In the genomic region with DNA sequence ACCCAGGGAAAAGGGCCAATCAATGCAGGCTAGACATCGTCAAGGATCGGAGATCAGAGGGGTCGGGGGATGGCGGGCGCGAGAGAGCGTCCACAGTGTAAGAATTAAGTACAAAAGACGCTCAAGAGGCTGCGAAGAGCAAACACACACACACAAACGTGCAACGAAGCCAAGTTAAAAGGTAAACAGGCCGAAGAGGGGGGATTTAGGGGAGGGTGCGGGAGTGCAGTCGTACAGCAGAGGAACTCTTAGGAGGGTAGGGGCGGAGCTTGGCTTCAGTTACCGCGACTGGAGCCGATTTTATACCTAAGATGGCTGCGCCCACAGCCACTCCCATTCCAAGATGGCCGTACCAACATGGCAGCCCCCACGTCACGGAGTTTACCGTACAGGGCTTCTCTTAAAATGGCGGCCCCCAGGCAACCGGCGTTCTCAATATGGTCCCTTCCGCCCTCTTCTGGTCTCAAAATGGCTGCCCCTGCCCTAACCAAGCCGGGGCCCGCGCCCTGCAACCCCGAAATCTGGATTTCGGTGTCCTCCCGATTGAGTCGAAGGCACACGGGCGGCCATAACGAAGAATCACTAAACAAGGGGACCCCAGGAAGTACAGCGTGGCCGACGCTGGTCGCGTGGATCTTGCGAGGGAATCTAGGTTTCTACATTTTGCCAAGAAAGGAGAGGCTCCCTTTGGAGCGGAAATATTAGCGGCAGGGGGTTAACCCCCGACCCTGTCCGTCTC, we compare ENCODE assay signal across 8 cellular contexts. TPM values are rescaled to one million over a fixed set of nuclear protein-coding genes. Genes with fewer than 3 reads are reported as not detected.
A peak's percentile ranks its signal among the peaks of the same experiment; 100 is the strongest.
DNase-seq lines count a peak whose midpoint lies in the region; ATAC-seq and TF ChIP-seq lines count a peak whose summit lies in the region.

No MANE protein-coding gene starts in this region.

- no peaks in the 10 kb centered on the region for H3K9me3 ChIP-seq in CD4-positive, CD25-positive, alpha-beta regulatory T cell (ENCODE audit: control insufficient read depth in 2 of 2, low read length in 2 of 2)
- H3K9me3 ChIP-seq in OCI-LY1 (ENCODE audit: low read length) (no peaks in the 10 kb centered on the region), esophagus muscularis mucosa (no peaks in the 10 kb centered on the region), muscle layer of duodenum (ENCODE audit: control insufficient read depth in 1 of 2, low read length in 2 of 2) (no peaks in the 10 kb centered on the region)

- ATAC-seq in CD4-positive, CD25-positive, alpha-beta regulatory T cell (ENCODE audit: low read depth in 2 of 2), result peak; percentile 79 to 81
- peak; percentile 70 for ATAC-seq in GM19455 (IDR thresholded peaks at IDR 0.05; ENCODE audit: unreplicated experiment)

- peak overlapping the region; percentile 95 to 100 (median 99) for H3K27ac Mint-ChIP-seq in CD4-positive, CD25-positive, alpha-beta regulatory T cell

- H3K27ac ChIP-seq in CD4-positive, CD25-positive, alpha-beta regulatory T cell (ENCODE audit: insufficient read depth, low read length, poor library complexity, severe bottlenecking), result peak overlapping the region; percentile 95
- peak overlapping the region; percentile 92 for H3K27ac ChIP-seq in OCI-LY1 (ENCODE audit: low read depth, low read length, poor library complexity, severe bottlenecking)
- H3K27ac ChIP-seq in esophagus muscularis mucosa (replicated peaks in 1 of 4), result peak overlapping the region; percentile 91 to 95 (median 92)
- H3K27ac ChIP-seq in muscle layer of duodenum (ENCODE audit: low read length), result peak overlapping the region; percentile 94

- H2AFZ ChIP-seq in OCI-LY1 (ENCODE audit: low read length), result no peak overlapping the region

- H3K9me3 Mint-ChIP-seq in CD4-positive, CD25-positive, alpha-beta regulatory T cell, result no peaks in the 10 kb centered on the region

- H3K4me1 Mint-ChIP-seq in CD4-positive, CD25-positive, alpha-beta regulatory T cell, result peaks cover 9 to 77% (median 41%) of the 10 kb centered on the region in 4 donors

- peaks cover 25% of the 10 kb centered on the region for H3K36me3 ChIP-seq in CD4-positive, CD25-positive, alpha-beta regulatory T cell (ENCODE audit: control insufficient read depth, insufficient read depth, low read length)
- peaks cover 58% of the 10 kb centered on the region for H3K36me3 ChIP-seq in OCI-LY1 (ENCODE audit: insufficient read depth, low read length)
- H3K36me3 ChIP-seq in esophagus muscularis mucosa, result peaks cover 19 to 40% (median 39%) of the 10 kb centered on the region in 4 donors
- H3K36me3 ChIP-seq in muscle layer of duodenum (ENCODE audit: control insufficient read depth in 1 of 2, insufficient read depth in 2 of 2, low read length in 2 of 2), result peaks cover 20 to 27% of the 10 kb centered on the region in 2 donors

- no peaks in the 10 kb centered on the region for H3K27me3 ChIP-seq in CD4-positive, CD25-positive, alpha-beta regulatory T cell (ENCODE audit: control insufficient read depth, insufficient read depth, low read length)
- H3K27me3 ChIP-seq in OCI-LY1 (ENCODE audit: insufficient read depth, low read length), result no peaks in the 10 kb centered on the region
- H3K27me3 ChIP-seq in esophagus muscularis mucosa, result no peaks in the 10 kb centered on the region
- H3K27me3 ChIP-seq in muscle layer of duodenum (ENCODE audit: low read depth, low read length), result no peaks in the 10 kb centered on the region

- peak overlapping the region; percentile 79 for H3K9ac ChIP-seq in OCI-LY1 (ENCODE audit: low read length)

- 2% methylated on average over 46 of the region's 47 CpGs for WGBS in esophagus muscularis mucosa

- no peak for TF ChIP-seq EP300 in esophagus muscularis mucosa (IDR thresholded peaks at IDR 0.05)

- peak overlapping the region; percentile 95 for H3K4me3 ChIP-seq in CD4-positive, CD25-positive, alpha-beta regulatory T cell (ENCODE audit: low read depth, low read length)
- H3K4me3 ChIP-seq in OCI-LY1 (ENCODE audit: low read depth, low read length, poor library complexity, severe bottlenecking) (peak overlapping the region; percentile 63), esophagus muscularis mucosa (peak overlapping the region; percentile 57 to 70 (median 65)), muscle layer of duodenum (ENCODE audit: low read depth in 1 of 2, low read length in 2 of 2) (peak overlapping the region; percentile 70 to 76)

- H3K4me3 Mint-ChIP-seq in CD4-positive, CD25-positive, alpha-beta regulatory T cell, result peak overlapping the region; percentile 92 to 99 (median 95)

- peaks cover 56% of the 10 kb centered on the region for H3K4me1 ChIP-seq in CD4-positive, CD25-positive, alpha-beta regulatory T cell (ENCODE audit: control insufficient read depth, insufficient read depth, low read length, poor library complexity, severe bottlenecking)
- H3K4me1 ChIP-seq in OCI-LY1 (ENCODE audit: insufficient read depth, low read length, severe bottlenecking), result peaks cover 53% of the 10 kb centered on the region
- H3K4me1 ChIP-seq in esophagus muscularis mucosa, result peaks cover 43 to 51% (median 44%) of the 10 kb centered on the region in 4 donors
- H3K4me1 ChIP-seq in muscle layer of duodenum (ENCODE audit: control insufficient read depth in 1 of 2, insufficient read depth in 2 of 2, low read length in 2 of 2), result peaks cover 23 to 44% of the 10 kb centered on the region in 2 donors

- no peaks in the 10 kb centered on the region for H4K20me1 ChIP-seq in OCI-LY1 (ENCODE audit: insufficient read depth, low read length)

- H3K79me2 ChIP-seq in OCI-LY1 (ENCODE audit: insufficient read depth, low read length), result no peaks in the 10 kb centered on the region

- peaks cover 10% of the 10 kb centered on the region for H3K36me3 Mint-ChIP-seq in CD4-positive, CD25-positive, alpha-beta regulatory T cell

- H3K27me3 Mint-ChIP-seq in CD4-positive, CD25-positive, alpha-beta regulatory T cell, result no peaks in the 10 kb centered on the region

- peaks cover 19% of the 10 kb centered on the region; the same call in 1 of the 2 replicates for H3F3A ChIP-seq in OCI-LY1 (ENCODE audit: insufficient read depth, low read length)

- TF ChIP-seq CTCF in OCI-LY1 (IDR thresholded peaks at IDR 0.05; ENCODE audit: low read length) (no peak), esophagus muscularis mucosa (IDR thresholded peaks at IDR 0.05) (peak in 2 of 3 experiments; percentile 14 to 40)

- H3K4me2 ChIP-seq in OCI-LY1 (ENCODE audit: low read length), result peak overlapping the region; percentile 90

- DNase-seq in CD4-positive, CD25-positive, alpha-beta regulatory T cell, result peak; percentile 96 to 99 (median 97)
- DNase-seq in HS-5 (ENCODE audit: low read depth) (peak; percentile 71), esophagus muscularis mucosa (ENCODE audit: extremely low spot score) (peak; percentile 99)
- DNase-seq in activated T-cell treated with anti-CD3 and anti-CD28 coated beads, Interleukin-2, amount 50 U/mL, for 48 hours, result peak; percentile 95 to 96
- peak; percentile 90 to 92 for DNase-seq in stimulated activated CD8-positive, alpha-beta memory T cell treated with anti-CD3 and anti-CD28 coated beads, Interleukin-7, amount 100 ng/mL, for 1 hour (ENCODE audit: low read depth in 2 of 2)

- H3K9me2 ChIP-seq in OCI-LY1 (ENCODE audit: low read depth, low read length), result no peaks in the 10 kb centered on the region

- no peak for TF ChIP-seq POLR2A in esophagus muscularis mucosa (IDR thresholded peaks at IDR 0.05; ENCODE audit: low read depth)

- intact Hi-C loops in esophagus muscularis mucosa (cut with DNase I), result no loop called here

RNA-seq across cellular contexts. Expression of a gene that starts 2.0 kb away (rescaled TPM):
- not detected for total RNA-seq in CD4-positive, CD25-positive, alpha-beta regulatory T cell
- polyA plus RNA-seq in CD4-positive, CD25-positive, alpha-beta regulatory T cell, result under 1 TPM in 2 of 4 donors, not detected in 2; 0.21 to 0.72 TPM
- 1 to 10 TPM in 2 of 4 donors, under 1 TPM in 2; 0.65 to 1.5 (median 1.0) TPM for total RNA-seq in esophagus muscularis mucosa

RNA-seq across cellular contexts. Expression of a gene that starts 2.2 kb away (rescaled TPM):
- total RNA-seq in CD4-positive, CD25-positive, alpha-beta regulatory T cell, result 23.9 TPM
- polyA plus RNA-seq in CD4-positive, CD25-positive, alpha-beta regulatory T cell, result 10 to 100 TPM; 36.2 to 49.2 (median 42.9) TPM
- 10 to 100 TPM; 25.3 to 58.1 (median 39.2) TPM for total RNA-seq in esophagus muscularis mucosa

RNA-seq across cellular contexts. Expression of a gene that starts 17.8 kb away (rescaled TPM):
- 52.8 TPM for total RNA-seq in CD4-positive, CD25-positive, alpha-beta regulatory T cell
- polyA plus RNA-seq in CD4-positive, CD25-positive, alpha-beta regulatory T cell, result 1 to 10 TPM in 3 of 4 donors, under 1 TPM in 1; 0.85 to 1.5 (median 1.2) TPM
- total RNA-seq in esophagus muscularis mucosa, result 10 to 100 TPM; 19.5 to 45.0 (median 36.7) TPM

RNA-seq across cellular contexts. Expression of a gene that starts 18.9 kb away (rescaled TPM):
- total RNA-seq in CD4-positive, CD25-positive, alpha-beta regulatory T cell, result 19.4 TPM
- 10 to 100 TPM; 27.6 to 39.5 (median 31.6) TPM for polyA plus RNA-seq in CD4-positive, CD25-positive, alpha-beta regulatory T cell
- total RNA-seq in esophagus muscularis mucosa, result 10 to 100 TPM; 12.9 to 22.9 (median 18.2) TPM

RNA-seq across cellular contexts. Expression of a gene that starts 20.1 kb away (rescaled TPM):
- total RNA-seq in CD4-positive, CD25-positive, alpha-beta regulatory T cell, result not detected
- polyA plus RNA-seq in CD4-positive, CD25-positive, alpha-beta regulatory T cell, result not detected
- total RNA-seq in esophagus muscularis mucosa, result 10 to 100 TPM; 29.9 to 48.2 (median 39.2) TPM

Comparison
In these comparisons a context has a peak if more than half of its experiments do, and no peak if none do; other contexts are left out.
1. Peak in every context shown above with its lines: DNase-seq, ATAC-seq, H3K4me3 ChIP-seq and H3K27ac ChIP-seq.